Comparison of ENCODE assay signal across 1 cellular context in genomic region chr9:36142510-36143161, GRCh38.
TF ChIP-seq lines count a peak whose summit lies in the region.

No MANE protein-coding gene starts in this region.

TF ChIP-seq in IMR-90, 13 proteins besides CTCF, POLR2A, EP300 and RAD21 (continued from another document):
- no peak for TF ChIP-seq MAZ (IDR thresholded peaks at IDR 0.05; ENCODE audit: borderline replicate concordance, low read depth, low read length)
- no peak for TF ChIP-seq RCOR1 (IDR thresholded peaks at IDR 0.05; ENCODE audit: insufficient replicate concordance, low read length)
- TF ChIP-seq MAFK (IDR thresholded peaks at IDR 0.05; ENCODE audit: low read depth, low read length), result no peak
- TF ChIP-seq CEBPB (IDR thresholded peaks at IDR 0.05; ENCODE audit: low read depth, low read length), result no peak
- TF ChIP-seq RFX5 (IDR thresholded peaks at IDR 0.05; ENCODE audit: low read depth, low read length), result no peak
- no peak for TF ChIP-seq FOS (IDR thresholded peaks at IDR 0.05; ENCODE audit: low read depth, low read length)
